8 cellular contexts compared by ENCODE assay signal in genomic region chr17:64778367-64779290, GRCh38.
DNase-seq lines count a peak whose midpoint lies in the region; ATAC-seq and TF ChIP-seq lines count a peak whose summit lies in the region.

No MANE protein-coding gene starts in this region.

- no peak for TF ChIP-seq EP300 in stomach (IDR thresholded peaks at IDR 0.05)

- DNase-seq in AG20443 (ENCODE audit: low spot score), result peak; percentile 22
- no peak for DNase-seq in adipocyte (ENCODE audit: low read depth)
- peak; percentile 36 for DNase-seq in kidney tubule cell (ENCODE audit: low spot score)
- peak; percentile 45 for DNase-seq in stomach
- no peak for DNase-seq in dedifferentiated amniotic fluid mesenchymal stem cell (ENCODE audit: extremely low spot score)

- H3K36me3 ChIP-seq in HUES64 (ENCODE audit: insufficient read depth, low read length) (no peaks in the 10 kb centered on the region), adipocyte (ENCODE audit: control insufficient read depth, insufficient read depth, low read length, severe bottlenecking) (peaks cover 11% of the 10 kb centered on the region), stomach (peaks cover under 1 to 16% (median 6%) of the 10 kb centered on the region in 4 donors)

- intact Hi-C loops in stomach (cut with DNase I; ENCODE audit: low total_unique reads), result no loop called here

- 3% methylated on average over 104 of the region's 104 CpGs for WGBS in HUES64
- 8 to 30% (median 14%) methylated on average over 30 to 104 of the region's 104 CpGs for WGBS in stomach, 5 donors

- H3K27ac ChIP-seq in HUES64 (ENCODE audit: low read depth, low read length) (no peak overlapping the region), stomach (peak overlapping the region in 4 of 5 donors; percentile 1 to 65 (median 26))

- H3K4me1 ChIP-seq in HUES64 (ENCODE audit: insufficient read depth, low read length) (peaks cover 11% of the 10 kb centered on the region; the same call in 1 of the 2 replicates), adipocyte (ENCODE audit: control insufficient read depth, insufficient read depth, low read length) (peaks cover 8% of the 10 kb centered on the region), stomach (peaks cover 54 to 71% (median 65%) of the 10 kb centered on the region in 4 donors)

- no peak for ATAC-seq in HG03457 (IDR thresholded peaks at IDR 0.05; ENCODE audit: unreplicated experiment)
- no peak for ATAC-seq in GM21619 (IDR thresholded peaks at IDR 0.05; ENCODE audit: unreplicated experiment)

- H3K4me3 ChIP-seq in HUES64 (ENCODE audit: low read length) (peak overlapping the region; percentile 65), adipocyte (ENCODE audit: low read length) (no peak overlapping the region), stomach (peak overlapping the region; percentile 35 to 61 (median 38))

- no peak overlapping the region for H3K9ac ChIP-seq in HUES64 (ENCODE audit: low read depth, low read length)
- H3K9ac ChIP-seq in adipocyte (ENCODE audit: low read length), result peak overlapping the region; percentile 25

- TF ChIP-seq POLR2A in stomach (IDR thresholded peaks at IDR 0.05), result no peak

- H3K27me3 ChIP-seq in HUES64 (ENCODE audit: insufficient read depth, low read length), result peaks cover 84% of the 10 kb centered on the region
- no peaks in the 10 kb centered on the region for H3K27me3 ChIP-seq in adipocyte (replicated peaks; ENCODE audit: control insufficient read depth, insufficient read depth, low read length)
- H3K27me3 ChIP-seq in stomach, result peaks cover 11 to 59% (median 45%) of the 10 kb centered on the region in 3 donors

- no peak for TF ChIP-seq CTCF in stomach (IDR thresholded peaks at IDR 0.05)

- no peaks in the 10 kb centered on the region for H3K9me3 ChIP-seq in HUES64 (ENCODE audit: insufficient read depth, low read depth, low read length)
- no peaks in the 10 kb centered on the region for H3K9me3 ChIP-seq in adipocyte (ENCODE audit: control insufficient read depth, low read length)
- H3K9me3 ChIP-seq in stomach, result no peaks in the 10 kb centered on the region

Comparison
In these comparisons a context has a peak if more than half of its experiments do, and no peak if none do; other contexts are left out.
1. DNase-seq: peak in AG20443 (single experiment), kidney tubule cell (single experiment) and stomach (single experiment); none in adipocyte (single experiment) and dedifferentiated amniotic fluid mesenchymal stem cell (single experiment).